Comparison of ENCODE assay signal across 8 cellular contexts in the genomic region with DNA sequence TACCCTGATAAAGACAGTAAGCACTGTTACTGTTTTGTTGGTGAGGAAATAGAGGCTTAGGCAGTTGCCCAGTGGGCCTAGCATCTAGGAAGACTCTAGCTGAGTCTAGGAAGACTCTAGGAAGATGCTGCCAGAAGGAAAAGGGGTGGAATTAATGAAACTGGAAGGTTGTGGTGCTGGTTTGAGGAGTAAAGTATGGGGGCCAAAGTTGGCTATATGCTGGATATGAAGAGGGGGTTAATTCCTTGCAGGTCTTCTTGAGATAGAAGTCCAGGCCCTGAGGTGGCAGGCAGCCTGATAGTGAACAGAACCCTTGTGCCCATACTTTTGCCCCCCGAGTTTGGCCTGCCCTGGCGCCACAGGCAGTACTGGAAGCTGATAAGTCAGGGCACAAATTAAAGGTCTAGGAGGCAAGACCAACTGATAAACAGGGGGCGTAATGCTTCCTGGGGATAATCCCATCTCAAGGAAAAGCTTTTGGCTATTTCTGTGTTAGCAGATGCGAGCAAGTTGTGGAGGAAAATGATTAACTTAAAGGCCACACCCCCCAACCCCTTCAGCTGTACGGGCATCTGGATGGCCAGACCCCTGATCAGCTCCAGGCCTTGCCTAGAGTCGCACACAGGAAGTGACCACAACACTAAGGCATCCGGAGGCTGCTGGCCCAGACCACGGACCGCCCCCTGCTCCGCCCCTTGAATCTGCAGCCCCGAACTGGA.
DNase-seq lines count a peak whose midpoint lies in the region; ATAC-seq and TF ChIP-seq lines count a peak whose summit lies in the region.

No MANE protein-coding gene starts in this region.

- TF ChIP-seq CTCF in brain microvascular endothelial cell (IDR thresholded peaks at IDR 0.05; ENCODE audit: low read depth, low read length, missing control alignments) (no peak), retinal pigment epithelial cell (conservative IDR thresholded peaks at IDR 0.05; ENCODE audit: low read depth, low read length) (no peak)

- H3K4me3 ChIP-seq in brain microvascular endothelial cell (ENCODE audit: low read depth, low read length) (peak overlapping the region; percentile 26), retinal pigment epithelial cell (ENCODE audit: low read length) (no peak overlapping the region)

- DNase-seq in EH (ENCODE audit: low read depth) (peak; percentile 97), HK-2 (ENCODE audit: unreplicated experiment) (peak; percentile 88), SIG-M5 (lab: John Stamatoyannopoulos, UW) (peak; percentile 3), brain microvascular endothelial cell (peak; percentile 92), iPS DF 19.7 (ENCODE audit: low read depth, low spot score) (peak; percentile 91), retinal pigment epithelial cell (ENCODE audit: low read depth) (peak; percentile 70), NCI-H187 (lab: John Stamatoyannopoulos, UW) (no peak)

- ATAC-seq in GM19468 (IDR thresholded peaks at IDR 0.05; ENCODE audit: extremely low read depth, unreplicated experiment), result peak; percentile 37

- in situ Hi-C loops in brain microvascular endothelial cell (cut with HindIII; ENCODE audit: low pct_ligation_motif_present, low sequenced_read_pairs), result no loop called here

- H3K36me3 ChIP-seq in brain microvascular endothelial cell (replicated peaks), result peaks cover 41% of the 10 kb centered on the region

- H3K27me3 ChIP-seq in brain microvascular endothelial cell (replicated peaks), result no peaks in the 10 kb centered on the region

- H3K27ac ChIP-seq in brain microvascular endothelial cell, result peak overlapping the region; percentile 74

Comparison
In these comparisons a context has a peak if more than half of its experiments do, and no peak if none do; other contexts are left out.
1. DNase-seq: peak in EH (single experiment), HK-2 (single experiment), SIG-M5 (single experiment), brain microvascular endothelial cell (single experiment), iPS DF 19.7 (single experiment) and retinal pigment epithelial cell (single experiment); none in NCI-H187 (0 of 2).